ENCODE assay signal across 21 cellular contexts in genomic region chr6:10713962-10714361, GRCh38. TPM values are rescaled to one million over a fixed set of nuclear protein-coding genes. Genes with fewer than 3 reads are reported as not detected.
DNase-seq lines count a peak whose midpoint lies in the region; ATAC-seq, FAIRE-seq and TF ChIP-seq lines count a peak whose summit lies in the region.
"Had no signal": no experiment of that assay in that cellular context is flagged by ENCODE, and none has a peak within 500 bp of the region (broad histone marks: within the 10 kb centered on the region; RNA-seq: fewer than 3 reads in every experiment).

No MANE protein-coding gene starts in this region.

- peaks cover 17% of the 10 kb centered on the region for H3F3A ChIP-seq in MM.1S (ENCODE audit: insufficient read depth, low read length)

- H3K27ac ChIP-seq in MM.1S (ENCODE audit: low read length) (peak overlapping the region; percentile 75; the same call in 1 of the 2 replicates), Peyer's patch (no peak overlapping the region), left ventricle myocardium inferior (replicated peaks) (no peak overlapping the region)
- H3K27ac ChIP-seq: HL-60 had no signal

- TF ChIP-seq CTCF in MM.1S (IDR thresholded peaks at IDR 0.05; ENCODE audit: low read length) (no peak), Peyer's patch (IDR thresholded peaks at IDR 0.05) (no peak), left ventricle myocardium inferior (IDR thresholded peaks at IDR 0.05; ENCODE audit: borderline replicate concordance) (no peak)

- H3K9me3 ChIP-seq in MM.1S (replicated peaks; ENCODE audit: insufficient read depth, low read length), result no peaks in the 10 kb centered on the region
- H3K9me3 ChIP-seq in Peyer's patch, result no peaks in the 10 kb centered on the region
- peaks cover 4% of the 10 kb centered on the region for H3K9me3 ChIP-seq in left ventricle myocardium inferior (replicated peaks)
- H3K9me3 ChIP-seq: BE2C had no signal

- TF ChIP-seq POLR2A in Peyer's patch (IDR thresholded peaks at IDR 0.05), result no peak

- no peak for DNase-seq in activated T-cell treated with anti-CD3 and anti-CD28 coated beads, Interleukin-2, amount 50 U/mL, for 24 hours
- no peak for DNase-seq in activated T-cell treated with anti-CD3 and anti-CD28 coated beads, Interleukin-2, amount 50 U/mL, for 1 hour
- DNase-seq in GM19239 (ENCODE audit: insufficient read length, low spot score) (no peak), MM.1S (peak; percentile 45), Peyer's patch (no peak), left ventricle myocardium inferior (no peak)
- DNase-seq in stimulated activated naive B cell treated with anti-CD40 and anti-IgM and Interleukin-4, amounts not matched to agents 10 μg/mL and 1 μg/mL and 100 μg/mL, for 72 hours, result no peak
- DNase-seq: BE2C, COR-L47, DMS79, GOT3, HCEC 1CT, KG1, NCI-H1417, NCI-H1694 treated with DMSO at 0.1 percent for 48 hours, NCI-H2081 treated with DMSO at 0.1 percent for 48 hours, NCI-H2171 treated with DMSO at 0.1 percent for 48 hours, NCI-H524 treated with DMSO at 0.1 percent for 48 hours, NCI-H82, Right ventricle myocardium superior had no signal

- H3K79me2 ChIP-seq in MM.1S (ENCODE audit: low read length), result no peaks in the 10 kb centered on the region

- no peaks in the 10 kb centered on the region for H3K9me3 Mint-ChIP-seq in activated T-cell treated with anti-CD3 and anti-CD28 coated beads, Interleukin-2, amount 50 U/mL, for 24 hours
- H3K9me3 Mint-ChIP-seq in stimulated activated naive B cell treated with anti-CD40 and anti-IgM and Interleukin-4, amounts not matched to agents 10 μg/mL and 1 μg/mL and 100 μg/mL, for 72 hours, result no peaks in the 10 kb centered on the region

- peak overlapping the region; percentile 64; the same call in 1 of the 2 replicates for H3K4me2 ChIP-seq in MM.1S (ENCODE audit: low read depth, low read length)

- intact Hi-C loops in left ventricle myocardium inferior (cut with micrococcal nuclease), result no loop called here

- peaks cover 28% of the 10 kb centered on the region for H3K36me3 Mint-ChIP-seq in activated T-cell treated with anti-CD3 and anti-CD28 coated beads, Interleukin-2, amount 50 U/mL, for 24 hours (ENCODE audit: low read depth)
- H3K36me3 Mint-ChIP-seq in stimulated activated naive B cell treated with anti-CD40 and anti-IgM and Interleukin-4, amounts not matched to agents 10 μg/mL and 1 μg/mL and 100 μg/mL, for 72 hours, result peaks cover 5 to 14% of the 10 kb centered on the region in 2 donors

- no peak for ATAC-seq in stimulated activated naive B cell treated with anti-CD40 and anti-IgM and Interleukin-4, amounts not matched to agents 10 μg/mL and 1 μg/mL and 100 μg/mL, for 72 hours (replicated peaks)

- H3K4me1 ChIP-seq in MM.1S (ENCODE audit: low read length) (peaks cover 11% of the 10 kb centered on the region), Peyer's patch (no peaks in the 10 kb centered on the region), left ventricle myocardium inferior (no peaks in the 10 kb centered on the region)
- H3K4me1 ChIP-seq: BE2C had no signal

- H3K36me3 ChIP-seq in MM.1S (replicated peaks; ENCODE audit: insufficient read depth, low read length), result no peaks in the 10 kb centered on the region; the same call in 1 of the 2 replicates
- peaks cover 0 to 14% (median 0%) of the 10 kb centered on the region in 3 donors for H3K36me3 ChIP-seq in Peyer's patch
- H3K36me3 ChIP-seq in left ventricle myocardium inferior, result peaks cover 12% of the 10 kb centered on the region

- H3K27me3 ChIP-seq in MM.1S (replicated peaks; ENCODE audit: insufficient read depth, low read length), result no peaks in the 10 kb centered on the region
- no peaks in the 10 kb centered on the region for H3K27me3 ChIP-seq in Peyer's patch
- H3K27me3 ChIP-seq in left ventricle myocardium inferior (ENCODE audit: low read depth), result no peaks in the 10 kb centered on the region
- H3K27me3 ChIP-seq: BE2C had no signal

- H3K9ac ChIP-seq in MM.1S (ENCODE audit: low read length), result peak overlapping the region; percentile 49

- peak; percentile 56 for FAIRE-seq in GM19239 (lab: Jason Lieb, UNC)

- H3K4me3 ChIP-seq in MM.1S (ENCODE audit: low read length) (peak overlapping the region; percentile 38), Peyer's patch (no peak overlapping the region), left ventricle myocardium inferior (no peak overlapping the region)

- no peak overlapping the region for H3K4me3 Mint-ChIP-seq in activated T-cell treated with anti-CD3 and anti-CD28 coated beads, Interleukin-2, amount 50 U/mL, for 24 hours
- H3K4me3 Mint-ChIP-seq in stimulated activated naive B cell treated with anti-CD40 and anti-IgM and Interleukin-4, amounts not matched to agents 10 μg/mL and 1 μg/mL and 100 μg/mL, for 72 hours, result peak overlapping the region in 1 of 2 donors; percentile 20

- no peaks in the 10 kb centered on the region for H3K9me2 ChIP-seq in MM.1S (replicated peaks; ENCODE audit: insufficient read depth, low read length)

- no peaks in the 10 kb centered on the region for H3K27me3 Mint-ChIP-seq in activated T-cell treated with anti-CD3 and anti-CD28 coated beads, Interleukin-2, amount 50 U/mL, for 24 hours
- H3K27me3 Mint-ChIP-seq in stimulated activated naive B cell treated with anti-CD40 and anti-IgM and Interleukin-4, amounts not matched to agents 10 μg/mL and 1 μg/mL and 100 μg/mL, for 72 hours, result no peaks in the 10 kb centered on the region

- no peaks in the 10 kb centered on the region for H4K20me1 ChIP-seq in MM.1S (ENCODE audit: insufficient read depth, low read length)

- peaks cover 1% of the 10 kb centered on the region for H3K4me1 Mint-ChIP-seq in activated T-cell treated with anti-CD3 and anti-CD28 coated beads, Interleukin-2, amount 50 U/mL, for 24 hours (ENCODE audit: low read depth)
- peaks cover 0 to 1% of the 10 kb centered on the region in 2 donors for H3K4me1 Mint-ChIP-seq in stimulated activated naive B cell treated with anti-CD40 and anti-IgM and Interleukin-4, amounts not matched to agents 10 μg/mL and 1 μg/mL and 100 μg/mL, for 72 hours

- H3K27ac Mint-ChIP-seq in activated T-cell treated with anti-CD3 and anti-CD28 coated beads, Interleukin-2, amount 50 U/mL, for 24 hours, result peak overlapping the region; percentile 77
- peak overlapping the region; percentile 68 for H3K27ac Mint-ChIP-seq in stimulated activated naive B cell treated with anti-CD40 and anti-IgM and Interleukin-4, amounts not matched to agents 10 μg/mL and 1 μg/mL and 100 μg/mL, for 72 hours

- H2AFZ ChIP-seq in MM.1S (ENCODE audit: low read length), result peak overlapping the region; percentile 49

RNA-seq across cellular contexts. Expression of gene TMEM14C, which starts 8.9 kb away (rescaled TPM):
- total RNA-seq in Peyer's patch (10 to 100 TPM; 30.5 to 62.5 (median 60.4) TPM), left ventricle myocardium inferior (132 TPM)

RNA-seq across cellular contexts. Expression of gene PAK1IP1, which starts 19.2 kb away (rescaled TPM):
- total RNA-seq in Peyer's patch, result 1 to 10 TPM; 3.3 to 6.8 (median 5.5) TPM
- total RNA-seq in left ventricle myocardium inferior, result 11.2 TPM

RNA-seq across cellular contexts. Expression of gene C6orf52, which starts 19.5 kb away (rescaled TPM):
- not detected for total RNA-seq in Peyer's patch
- 1.5 TPM for total RNA-seq in left ventricle myocardium inferior

RNA-seq across cellular contexts. Expression of gene TMEM14B, which starts 33.6 kb away (rescaled TPM):
- total RNA-seq in Peyer's patch (10 to 100 TPM; 37.1 to 86.7 (median 44.0) TPM), left ventricle myocardium inferior (118 TPM)
